ENCODE assay signal across 22 cellular contexts in genomic region chrX:31112226-31112999, GRCh38. TPM values are rescaled to one million over a fixed set of nuclear protein-coding genes. Genes with fewer than 3 reads are reported as not detected.
DNase-seq lines count a peak whose midpoint lies in the region; ATAC-seq lines count a peak whose summit lies in the region.
"Had no signal": no experiment of that assay in that cellular context is flagged by ENCODE, and none has a peak within 500 bp of the region (broad histone marks: within the 10 kb centered on the region; RNA-seq: fewer than 3 reads in every experiment).

No MANE protein-coding gene starts in this region.

- ATAC-seq in activated CD4-positive, alpha-beta T cell treated with anti-CD3 and anti-CD28 coated beads for 36 hours = peak; percentile 60
- ATAC-seq in GM18511 (IDR thresholded peaks at IDR 0.05; ENCODE audit: unreplicated experiment) = peak; percentile 39
- no peak for ATAC-seq in HG03432 (IDR thresholded peaks at IDR 0.05; ENCODE audit: unreplicated experiment)
- ATAC-seq: PC-3 had no signal

- H3K9me3 Mint-ChIP-seq in activated CD4-positive, alpha-beta T cell treated with anti-CD3 and anti-CD28 coated beads for 36 hours (ENCODE audit: low read depth) = no peaks in the 10 kb centered on the region
- peaks cover 4% of the 10 kb centered on the region for H3K9me3 Mint-ChIP-seq in activated T-helper 1 cell treated with anti-CD3 and anti-CD28 coated beads, Interleukin-12 subunit alpha, Interleukin-12 subunit beta, Interleukin-2, Interleukin-4 antibody, amounts not matched to agents 30 ng/mL and 10 ng/mL and 1 ng/mL, durations not matched to agents 14 hours and 24 hours and 36 hours
- H3K9me3 Mint-ChIP-seq: CD4-positive, alpha-beta T cell had no signal

- H3K4me1 Mint-ChIP-seq in activated CD4-positive, alpha-beta T cell treated with anti-CD3 and anti-CD28 coated beads for 36 hours = peaks cover 8% of the 10 kb centered on the region
- H3K4me1 Mint-ChIP-seq in activated T-helper 1 cell treated with anti-CD3 and anti-CD28 coated beads, Interleukin-12 subunit alpha, Interleukin-12 subunit beta, Interleukin-2, Interleukin-4 antibody, amounts not matched to agents 30 ng/mL and 10 ng/mL and 1 ng/mL, durations not matched to agents 14 hours and 24 hours and 36 hours (ENCODE audit: low read depth) = peaks cover 30% of the 10 kb centered on the region

- H3K4me3 Mint-ChIP-seq in activated CD4-positive, alpha-beta T cell treated with anti-CD3 and anti-CD28 coated beads for 36 hours = no peak overlapping the region
- H3K4me3 Mint-ChIP-seq in activated T-helper 1 cell treated with anti-CD3 and anti-CD28 coated beads, Interleukin-12 subunit alpha, Interleukin-12 subunit beta, Interleukin-2, Interleukin-4 antibody, amounts not matched to agents 30 ng/mL and 10 ng/mL and 1 ng/mL, durations not matched to agents 14 hours and 24 hours and 36 hours = peak overlapping the region; percentile 0
- H3K4me3 Mint-ChIP-seq: CD4-positive, alpha-beta T cell had no signal

- H3K36me3 Mint-ChIP-seq in activated CD4-positive, alpha-beta T cell treated with anti-CD3 and anti-CD28 coated beads for 36 hours (ENCODE audit: low read depth) = no peaks in the 10 kb centered on the region
- H3K36me3 Mint-ChIP-seq in activated T-helper 1 cell treated with anti-CD3 and anti-CD28 coated beads, Interleukin-12 subunit alpha, Interleukin-12 subunit beta, Interleukin-2, Interleukin-4 antibody, amounts not matched to agents 30 ng/mL and 10 ng/mL and 1 ng/mL, durations not matched to agents 14 hours and 24 hours and 36 hours (ENCODE audit: low read depth) = no peaks in the 10 kb centered on the region

- DNase-seq in activated CD4-positive, alpha-beta T cell treated with anti-CD3 and anti-CD28 coated beads for 36 hours = no peak
- no peak for DNase-seq in activated CD4-positive, alpha-beta T cell treated with anti-CD3 and anti-CD28 coated beads, Interleukin-2, amount 50 U/mL, for 4 hours
- no peak for DNase-seq in activated T-helper 1 cell treated with anti-CD3 and anti-CD28 coated beads, Interleukin-12 subunit alpha, Interleukin-12 subunit beta, Interleukin-2, Interleukin-4 antibody, amounts not matched to agents 30 ng/mL and 10 ng/mL and 1 ng/mL, durations not matched to agents 14 hours and 24 hours and 36 hours (ENCODE audit: low spot score)
- DNase-seq in kidney tubule cell (ENCODE audit: low spot score) = peak; percentile 3
- DNase-seq in stimulated activated CD4-positive, alpha-beta T cell treated with anti-CD3 and anti-CD28 coated beads, Interleukin-1b, Interleukin-23, amount 100 ng/mL, for 48 hours = no peak
- DNase-seq in DMS 273 (lab: John Stamatoyannopoulos, UW; ENCODE audit: unreplicated experiment) = no peak
- DNase-seq: BE2C; CD4-positive, alpha-beta T cell; DMS53; GM23248; HCEC 1CT; KG1; MG63; NCI-H1092; NCI-H146; NCI-H2081; NCI-H510A; NCI-H774; PC-3 had no signal

- CTCF ChIA-PET in activated CD4-positive, alpha-beta T cell treated with anti-CD3 and anti-CD28 coated beads for 36 hours (lab: Charles Lee) = no interaction called here

- POLR2A ChIA-PET in activated CD4-positive, alpha-beta T cell treated with anti-CD3 and anti-CD28 coated beads for 36 hours (lab: Charles Lee) = interaction anchor here (0.6 kb wide), 1 partner anchor 167 kb away, joined by 3 read pairs; no protein-coding TSS in a partner anchor

- intact Hi-C loops in activated CD4-positive, alpha-beta T cell treated with anti-CD3 and anti-CD28 coated beads for 36 hours (cut with DNase I, micrococcal nuclease) = loop anchor here in 1 of 2 experiments (5.0 kb wide), 1 partner anchor 55 kb away; no protein-coding TSS in a partner anchor
- intact Hi-C loops in activated T-helper 1 cell treated with anti-CD3 and anti-CD28 coated beads, Interleukin-12 subunit alpha, Interleukin-12 subunit beta, Interleukin-2, Interleukin-4 antibody, amounts not matched to agents 30 ng/mL and 10 ng/mL and 1 ng/mL, durations not matched to agents 14 hours and 24 hours and 36 hours (cut with micrococcal nuclease) = loop anchor here (5.0 kb wide), 1 partner anchor 65 kb away; no protein-coding TSS in a partner anchor

- H3K27ac Mint-ChIP-seq in activated CD4-positive, alpha-beta T cell treated with anti-CD3 and anti-CD28 coated beads for 36 hours = peak overlapping the region; percentile 39
- H3K27ac Mint-ChIP-seq in activated T-helper 1 cell treated with anti-CD3 and anti-CD28 coated beads, Interleukin-12 subunit alpha, Interleukin-12 subunit beta, Interleukin-2, Interleukin-4 antibody, amounts not matched to agents 30 ng/mL and 10 ng/mL and 1 ng/mL, durations not matched to agents 14 hours and 24 hours and 36 hours = peak overlapping the region; percentile 87
- H3K27ac Mint-ChIP-seq: CD4-positive, alpha-beta T cell had no signal

- peaks cover 7% of the 10 kb centered on the region for H3K27me3 Mint-ChIP-seq in activated CD4-positive, alpha-beta T cell treated with anti-CD3 and anti-CD28 coated beads for 36 hours
- H3K27me3 Mint-ChIP-seq in activated T-helper 1 cell treated with anti-CD3 and anti-CD28 coated beads, Interleukin-12 subunit alpha, Interleukin-12 subunit beta, Interleukin-2, Interleukin-4 antibody, amounts not matched to agents 30 ng/mL and 10 ng/mL and 1 ng/mL, durations not matched to agents 14 hours and 24 hours and 36 hours (ENCODE audit: insufficient read depth) = peaks cover 2% of the 10 kb centered on the region
- H3K27me3 Mint-ChIP-seq: CD4-positive, alpha-beta T cell had no signal

RNA-seq across cellular contexts. Expression of gene FTHL17, which starts 40.6 kb away (rescaled TPM):
- total RNA-seq in activated CD4-positive, alpha-beta T cell treated with anti-CD3 and anti-CD28 coated beads for 36 hours = not detected
- not detected in 2 replicates for total RNA-seq in activated T-helper 1 cell treated with anti-CD3 and anti-CD28 coated beads, Interleukin-12 subunit alpha, Interleukin-12 subunit beta, Interleukin-2, Interleukin-4 antibody, amounts not matched to agents 30 ng/mL and 10 ng/mL and 1 ng/mL, durations not matched to agents 14 hours and 24 hours and 36 hours
- total RNA-seq: CD4-positive, alpha-beta T cell; GM23248; PC-3; SJSA1 had no signal
